ENCODE assay signal across 1 cellular context in the genomic region with DNA sequence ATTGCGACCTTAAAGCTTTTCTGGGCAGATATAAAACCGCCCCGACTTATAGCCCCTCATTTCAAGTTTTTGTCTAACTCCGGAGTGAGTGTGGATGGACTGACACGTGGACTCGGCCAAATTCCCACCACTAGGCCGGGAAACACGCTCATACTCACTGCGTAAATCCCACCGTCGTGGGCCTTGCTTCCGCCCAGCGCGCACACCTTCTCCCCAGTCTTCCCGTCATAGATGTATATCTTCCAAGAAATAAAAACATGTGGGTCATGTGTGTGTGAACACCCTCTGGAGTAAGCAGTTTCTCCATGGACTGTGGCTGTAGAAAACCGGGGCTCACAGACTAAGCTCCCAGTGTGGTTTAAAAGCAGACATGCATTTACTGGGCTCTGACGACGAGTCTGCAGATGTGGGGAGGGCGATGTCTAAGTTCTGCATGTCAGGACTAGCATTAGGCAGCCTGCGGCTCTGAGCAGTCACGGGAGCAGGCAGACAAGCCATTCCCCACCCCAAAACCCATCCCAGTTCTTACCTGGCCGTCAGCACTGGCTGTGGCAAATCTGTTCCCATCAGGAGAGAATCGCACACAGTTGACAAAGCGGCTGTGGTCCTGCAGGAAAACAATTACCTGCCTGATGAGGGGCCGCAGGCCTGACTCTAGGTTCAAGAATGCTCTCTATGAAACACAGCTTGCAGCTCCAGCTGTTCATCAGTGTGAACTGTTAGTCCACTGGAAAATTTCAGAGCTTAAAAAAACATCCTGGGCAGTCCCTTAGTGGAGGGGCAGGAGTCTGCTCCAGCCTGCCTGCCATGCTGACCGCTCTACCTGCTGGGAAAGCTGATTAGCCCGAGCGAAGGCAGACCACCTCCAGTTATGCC.
TF ChIP-seq lines count a peak whose summit lies in the region.

No MANE protein-coding gene starts in this region.

TF ChIP-seq in WTC11, 78 proteins besides CTCF, POLR2A, EP300 and RAD21 (continued from another document):
- TF ChIP-seq, protein P1, sequence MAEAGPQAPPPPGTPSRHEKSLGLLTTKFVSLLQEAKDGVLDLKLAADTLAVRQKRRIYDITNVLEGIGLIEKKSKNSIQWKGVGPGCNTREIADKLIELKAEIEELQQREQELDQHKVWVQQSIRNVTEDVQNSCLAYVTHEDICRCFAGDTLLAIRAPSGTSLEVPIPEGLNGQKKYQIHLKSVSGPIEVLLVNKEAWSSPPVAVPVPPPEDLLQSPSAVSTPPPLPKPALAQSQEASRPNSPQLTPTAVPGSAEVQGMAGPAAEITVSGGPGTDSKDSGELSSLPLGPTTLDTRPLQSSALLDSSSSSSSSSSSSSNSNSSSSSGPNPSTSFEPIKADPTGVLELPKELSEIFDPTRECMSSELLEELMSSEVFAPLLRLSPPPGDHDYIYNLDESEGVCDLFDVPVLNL (CRISPR knock-in tag; IDR thresholded peaks at IDR 0.05; ENCODE audit: borderline replicate concordance, low read depth) = no peak
- TF ChIP-seq, protein P2, sequence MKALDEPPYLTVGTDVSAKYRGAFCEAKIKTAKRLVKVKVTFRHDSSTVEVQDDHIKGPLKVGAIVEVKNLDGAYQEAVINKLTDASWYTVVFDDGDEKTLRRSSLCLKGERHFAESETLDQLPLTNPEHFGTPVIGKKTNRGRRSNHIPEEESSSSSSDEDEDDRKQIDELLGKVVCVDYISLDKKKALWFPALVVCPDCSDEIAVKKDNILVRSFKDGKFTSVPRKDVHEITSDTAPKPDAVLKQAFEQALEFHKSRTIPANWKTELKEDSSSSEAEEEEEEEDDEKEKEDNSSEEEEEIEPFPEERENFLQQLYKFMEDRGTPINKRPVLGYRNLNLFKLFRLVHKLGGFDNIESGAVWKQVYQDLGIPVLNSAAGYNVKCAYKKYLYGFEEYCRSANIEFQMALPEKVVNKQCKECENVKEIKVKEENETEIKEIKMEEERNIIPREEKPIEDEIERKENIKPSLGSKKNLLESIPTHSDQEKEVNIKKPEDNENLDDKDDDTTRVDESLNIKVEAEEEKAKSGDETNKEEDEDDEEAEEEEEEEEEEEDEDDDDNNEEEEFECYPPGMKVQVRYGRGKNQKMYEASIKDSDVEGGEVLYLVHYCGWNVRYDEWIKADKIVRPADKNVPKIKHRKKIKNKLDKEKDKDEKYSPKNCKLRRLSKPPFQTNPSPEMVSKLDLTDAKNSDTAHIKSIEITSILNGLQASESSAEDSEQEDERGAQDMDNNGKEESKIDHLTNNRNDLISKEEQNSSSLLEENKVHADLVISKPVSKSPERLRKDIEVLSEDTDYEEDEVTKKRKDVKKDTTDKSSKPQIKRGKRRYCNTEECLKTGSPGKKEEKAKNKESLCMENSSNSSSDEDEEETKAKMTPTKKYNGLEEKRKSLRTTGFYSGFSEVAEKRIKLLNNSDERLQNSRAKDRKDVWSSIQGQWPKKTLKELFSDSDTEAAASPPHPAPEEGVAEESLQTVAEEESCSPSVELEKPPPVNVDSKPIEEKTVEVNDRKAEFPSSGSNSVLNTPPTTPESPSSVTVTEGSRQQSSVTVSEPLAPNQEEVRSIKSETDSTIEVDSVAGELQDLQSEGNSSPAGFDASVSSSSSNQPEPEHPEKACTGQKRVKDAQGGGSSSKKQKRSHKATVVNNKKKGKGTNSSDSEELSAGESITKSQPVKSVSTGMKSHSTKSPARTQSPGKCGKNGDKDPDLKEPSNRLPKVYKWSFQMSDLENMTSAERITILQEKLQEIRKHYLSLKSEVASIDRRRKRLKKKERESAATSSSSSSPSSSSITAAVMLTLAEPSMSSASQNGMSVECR (CRISPR knock-in tag; IDR thresholded peaks at IDR 0.05; ENCODE audit: borderline replicate concordance) = no peak
- TF ChIP-seq, protein P3, sequence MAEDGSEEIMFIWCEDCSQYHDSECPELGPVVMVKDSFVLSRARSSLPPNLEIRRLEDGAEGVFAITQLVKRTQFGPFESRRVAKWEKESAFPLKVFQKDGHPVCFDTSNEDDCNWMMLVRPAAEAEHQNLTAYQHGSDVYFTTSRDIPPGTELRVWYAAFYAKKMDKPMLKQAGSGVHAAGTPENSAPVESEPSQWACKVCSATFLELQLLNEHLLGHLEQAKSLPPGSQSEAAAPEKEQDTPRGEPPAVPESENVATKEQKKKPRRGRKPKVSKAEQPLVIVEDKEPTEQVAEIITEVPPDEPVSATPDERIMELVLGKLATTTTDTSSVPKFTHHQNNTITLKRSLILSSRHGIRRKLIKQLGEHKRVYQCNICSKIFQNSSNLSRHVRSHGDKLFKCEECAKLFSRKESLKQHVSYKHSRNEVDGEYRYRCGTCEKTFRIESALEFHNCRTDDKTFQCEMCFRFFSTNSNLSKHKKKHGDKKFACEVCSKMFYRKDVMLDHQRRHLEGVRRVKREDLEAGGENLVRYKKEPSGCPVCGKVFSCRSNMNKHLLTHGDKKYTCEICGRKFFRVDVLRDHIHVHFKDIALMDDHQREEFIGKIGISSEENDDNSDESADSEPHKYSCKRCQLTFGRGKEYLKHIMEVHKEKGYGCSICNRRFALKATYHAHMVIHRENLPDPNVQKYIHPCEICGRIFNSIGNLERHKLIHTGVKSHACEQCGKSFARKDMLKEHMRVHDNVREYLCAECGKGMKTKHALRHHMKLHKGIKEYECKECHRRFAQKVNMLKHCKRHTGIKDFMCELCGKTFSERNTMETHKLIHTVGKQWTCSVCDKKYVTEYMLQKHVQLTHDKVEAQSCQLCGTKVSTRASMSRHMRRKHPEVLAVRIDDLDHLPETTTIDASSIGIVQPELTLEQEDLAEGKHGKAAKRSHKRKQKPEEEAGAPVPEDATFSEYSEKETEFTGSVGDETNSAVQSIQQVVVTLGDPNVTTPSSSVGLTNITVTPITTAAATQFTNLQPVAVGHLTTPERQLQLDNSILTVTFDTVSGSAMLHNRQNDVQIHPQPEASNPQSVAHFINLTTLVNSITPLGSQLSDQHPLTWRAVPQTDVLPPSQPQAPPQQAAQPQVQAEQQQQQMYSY (CRISPR knock-in tag; IDR thresholded peaks at IDR 0.05) = no peak
- TF ChIP-seq ETV6 (CRISPR knock-in tag; IDR thresholded peaks at IDR 0.05) = no peak
- TF ChIP-seq, protein P4, sequence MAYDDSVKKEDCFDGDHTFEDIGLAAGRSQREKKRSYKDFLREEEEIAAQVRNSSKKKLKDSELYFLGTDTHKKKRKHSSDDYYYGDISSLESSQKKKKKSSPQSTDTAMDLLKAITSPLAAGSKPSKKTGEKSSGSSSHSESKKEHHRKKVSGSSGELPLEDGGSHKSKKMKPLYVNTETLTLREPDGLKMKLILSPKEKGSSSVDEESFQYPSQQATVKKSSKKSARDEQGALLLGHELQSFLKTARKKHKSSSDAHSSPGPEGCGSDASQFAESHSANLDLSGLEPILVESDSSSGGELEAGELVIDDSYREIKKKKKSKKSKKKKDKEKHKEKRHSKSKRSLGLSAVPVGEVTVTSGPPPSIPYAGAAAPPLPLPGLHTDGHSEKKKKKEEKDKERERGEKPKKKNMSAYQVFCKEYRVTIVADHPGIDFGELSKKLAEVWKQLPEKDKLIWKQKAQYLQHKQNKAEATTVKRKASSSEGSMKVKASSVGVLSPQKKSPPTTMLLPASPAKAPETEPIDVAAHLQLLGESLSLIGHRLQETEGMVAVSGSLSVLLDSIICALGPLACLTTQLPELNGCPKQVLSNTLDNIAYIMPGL (CRISPR knock-in tag; IDR thresholded peaks at IDR 0.05) = no peak
- TF ChIP-seq NFE2L1 (CRISPR knock-in tag; IDR thresholded peaks at IDR 0.05) = no peak
- no peak for TF ChIP-seq SMAD4 (CRISPR knock-in tag; IDR thresholded peaks at IDR 0.05)
TF ChIP-seq in WTC11: peak in this region for 0.
